In the genomic region with DNA sequence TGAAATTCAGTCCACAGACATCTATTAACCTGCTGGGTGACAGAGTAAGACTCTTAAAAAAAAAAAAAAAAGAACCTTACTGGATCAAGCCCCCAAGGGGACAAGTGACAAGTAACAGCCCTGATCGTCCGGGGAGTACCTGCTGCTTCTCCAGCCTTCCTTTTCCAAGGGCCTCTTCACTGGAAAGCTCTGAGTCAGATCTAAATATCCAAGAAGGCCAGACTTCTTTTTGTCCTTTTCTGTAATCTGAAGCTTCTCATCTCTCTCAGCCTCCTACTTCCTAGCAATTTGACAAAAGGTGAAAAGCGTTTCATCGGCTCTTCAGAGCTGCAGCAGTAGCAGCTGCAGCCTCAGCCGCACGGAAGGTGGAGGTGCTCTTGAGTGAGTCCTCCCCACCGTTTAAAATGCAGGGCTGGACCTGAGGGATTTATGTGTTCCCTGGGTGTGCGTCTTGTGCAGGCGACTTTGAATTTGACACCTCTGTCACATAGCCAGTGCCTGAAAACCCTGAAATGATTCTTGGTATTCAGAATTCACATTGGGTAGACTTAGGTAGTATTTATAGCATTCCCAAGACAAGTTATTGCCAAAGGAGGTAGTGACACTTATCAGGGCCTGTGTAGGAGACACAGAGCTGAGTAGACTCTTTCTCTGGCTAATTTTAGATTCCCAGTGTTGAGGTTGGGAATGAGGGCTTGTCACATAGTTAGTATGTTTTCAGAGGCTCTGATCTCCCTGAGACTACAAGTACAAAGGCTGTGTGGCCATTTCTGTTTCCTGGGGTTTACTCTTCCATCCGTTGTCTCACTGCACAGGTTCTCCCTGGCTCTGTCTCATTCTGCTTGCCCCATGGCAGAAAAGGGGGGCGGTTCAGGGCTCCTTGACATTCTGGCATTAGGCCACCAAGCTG, we compare ENCODE assay signal across 14 cellular contexts.
DNase-seq lines count a peak whose midpoint lies in the region; ATAC-seq and TF ChIP-seq lines count a peak whose summit lies in the region.
"Had no signal": no experiment of that assay in that cellular context is flagged by ENCODE, and none has a peak within 500 bp of the region (broad histone marks: within the 10 kb centered on the region; RNA-seq: fewer than 3 reads in every experiment).

No MANE protein-coding gene starts in this region.

- ATAC-seq in heart left ventricle: peak; percentile 62 to 80 (median 76)
- no peak for ATAC-seq in activated CD4-positive, alpha-beta T cell treated with anti-CD3 and anti-CD28 coated beads for 36 hours
- no peak for ATAC-seq in HG03439 (IDR thresholded peaks at IDR 0.05; ENCODE audit: unreplicated experiment)
- no peak for ATAC-seq in GM18520 (IDR thresholded peaks at IDR 0.05; ENCODE audit: unreplicated experiment)
- ATAC-seq: activated CD4-positive, CD25-positive, alpha-beta regulatory T cell treated with anti-CD3 and anti-CD28 coated beads, Interleukin-2, amount 50 U/mL, for 24 hours; sciatic nerve had no signal

- WGBS in heart left ventricle, 4 donors: 46 to 63% (median 51%) methylated on average over 11 of the region's 11 CpGs
- WGBS in trophoblast cell (ENCODE audit: extremely low coverage, insufficient coverage, insufficient read length): no CpG with 5 or more reads among the region's 11 CpGs

- peak overlapping the region; percentile 21 for H2BK5ac ChIP-seq in trophoblast cell (ENCODE audit: low read depth, low read length, poor library complexity)

- H3K79me1 ChIP-seq in trophoblast cell (ENCODE audit: low read length): peaks cover 7% of the 10 kb centered on the region

- peak overlapping the region; percentile 9 for H2BK120ac ChIP-seq in trophoblast cell (ENCODE audit: insufficient read depth, low read length, poor library complexity)

- H3K9ac ChIP-seq in trophoblast cell (ENCODE audit: low read length): no peak overlapping the region

- no peak overlapping the region for H2AK5ac ChIP-seq in trophoblast cell (ENCODE audit: low read length)

- H3K36me3 ChIP-seq in heart left ventricle (no peaks in the 10 kb centered on the region), trophoblast cell (ENCODE audit: control insufficient read depth in 1 of 2, insufficient read depth in 2 of 2, low read length in 2 of 2) (peaks cover 2 to 5% of the 10 kb centered on the region in 2 experiments)

- H3K4me3 ChIP-seq in heart left ventricle: peak overlapping the region in 4 of 12 donors; percentile 1 to 19 (median 14)
- H3K4me3 ChIP-seq in trophoblast cell (ENCODE audit: low read depth, low read length): no peak overlapping the region

- peaks cover 3% of the 10 kb centered on the region for H3K79me2 ChIP-seq in trophoblast cell (ENCODE audit: control insufficient read depth, insufficient read depth, low read length, poor library complexity)

- peak overlapping the region; percentile 20 for H3K4me2 ChIP-seq in trophoblast cell (ENCODE audit: low read length)

- no peak for TF ChIP-seq CTCF in heart left ventricle (IDR thresholded peaks at IDR 0.05)

- H4K91ac ChIP-seq in trophoblast cell (ENCODE audit: low read depth, low read length): peak overlapping the region; percentile 12

- H3K27me3 ChIP-seq in heart left ventricle: no peaks in the 10 kb centered on the region
- H3K27me3 ChIP-seq in trophoblast cell (ENCODE audit: insufficient read depth, low read length): no peaks in the 10 kb centered on the region

- no peak overlapping the region for H3K27ac Mint-ChIP-seq in activated CD4-positive, alpha-beta T cell treated with anti-CD3 and anti-CD28 coated beads for 36 hours
- H3K27ac Mint-ChIP-seq: CD4-positive, CD25-positive, alpha-beta regulatory T cell had no signal

- H3K23ac ChIP-seq in trophoblast cell (ENCODE audit: low read length): no peak overlapping the region

- no peak for TF ChIP-seq POLR2A in heart left ventricle (IDR thresholded peaks at IDR 0.05)

- H2AFZ ChIP-seq in trophoblast cell (ENCODE audit: insufficient read depth, low read length, poor library complexity): no peak overlapping the region

- H3K4me3 Mint-ChIP-seq in activated CD4-positive, alpha-beta T cell treated with anti-CD3 and anti-CD28 coated beads for 36 hours: no peak overlapping the region
- H3K4me3 Mint-ChIP-seq: CD4-positive, CD25-positive, alpha-beta regulatory T cell had no signal

- H3K14ac ChIP-seq in trophoblast cell (ENCODE audit: low read length): peak overlapping the region; percentile 20

- no peaks in the 10 kb centered on the region for H3K4me1 Mint-ChIP-seq in activated CD4-positive, alpha-beta T cell treated with anti-CD3 and anti-CD28 coated beads for 36 hours
- H3K4me1 Mint-ChIP-seq: CD4-positive, CD25-positive, alpha-beta regulatory T cell had no signal

- CTCF ChIA-PET in activated CD4-positive, alpha-beta T cell treated with anti-CD3 and anti-CD28 coated beads for 36 hours (lab: Charles Lee): interaction anchor here (0.7 kb wide), 1 partner anchor 43 kb away, joined by 4 read pairs; no protein-coding TSS in a partner anchor

- no peak overlapping the region for H4K8ac ChIP-seq in trophoblast cell (ENCODE audit: low read depth, low read length)

- no peaks in the 10 kb centered on the region for H3K27me3 Mint-ChIP-seq in activated CD4-positive, alpha-beta T cell treated with anti-CD3 and anti-CD28 coated beads for 36 hours

- POLR2A ChIA-PET in activated CD4-positive, alpha-beta T cell treated with anti-CD3 and anti-CD28 coated beads for 36 hours (lab: Charles Lee): no interaction called here

- peak; percentile 52 for DNase-seq in DMS79 (lab: John Stamatoyannopoulos, UW)
- DNase-seq in NCI-H510A (lab: John Stamatoyannopoulos, UW): peak; percentile 35
- DNase-seq in heart left ventricle: peak in 1 of 5 donors; percentile 43
- no peak for DNase-seq in trophoblast cell
- no peak for DNase-seq in activated CD4-positive, alpha-beta T cell treated with anti-CD3 and anti-CD28 coated beads for 36 hours
- no peak for DNase-seq in HPDE6-E6E7 (ENCODE audit: extremely low spot score)
- DNase-seq: activated gamma-delta T cell; CD4-positive, CD25-positive, alpha-beta regulatory T cell; NCI-H187 treated with DMSO at 0.1 percent for 48 hours; stimulated activated CD4-positive, alpha-beta T cell treated with anti-CD3 and anti-CD28 coated beads, Interleukin-4, amount 100 ng/mL, for 4 hours had no signal

- intact Hi-C loops in heart left ventricle (cut with DNase I): loop anchor here in 6 of 10 donors (1.0 to 10.0 kb wide), 7 partner anchors 50 to 659 kb away; a partner anchor contains a TSS
- intact Hi-C loops in activated CD4-positive, alpha-beta T cell treated with anti-CD3 and anti-CD28 coated beads for 36 hours (cut with DNase I, micrococcal nuclease): no loop called here

- no peak overlapping the region for H4K12ac ChIP-seq in trophoblast cell (ENCODE audit: low read depth, low read length)

- no peaks in the 10 kb centered on the region for H3K36me3 Mint-ChIP-seq in activated CD4-positive, alpha-beta T cell treated with anti-CD3 and anti-CD28 coated beads for 36 hours (ENCODE audit: low read depth)
- H3K36me3 Mint-ChIP-seq: CD4-positive, CD25-positive, alpha-beta regulatory T cell had no signal

- H3K18ac ChIP-seq in trophoblast cell (ENCODE audit: low read length): no peak overlapping the region

- H3K4ac ChIP-seq in trophoblast cell (ENCODE audit: low read depth, low read length): no peak overlapping the region

- H2BK12ac ChIP-seq in trophoblast cell (ENCODE audit: low read length): peak overlapping the region; percentile 28

- H3K9me3 Mint-ChIP-seq in activated CD4-positive, alpha-beta T cell treated with anti-CD3 and anti-CD28 coated beads for 36 hours (ENCODE audit: low read depth): no peaks in the 10 kb centered on the region

- H3K27ac ChIP-seq in heart left ventricle (peak overlapping the region in 11 of 12 donors; percentile 23 to 84 (median 79)), trophoblast cell (ENCODE audit: low read depth, low read length) (peak overlapping the region; percentile 66)

- H3K4me1 ChIP-seq in heart left ventricle (peaks cover 3 to 57% (median 35%) of the 10 kb centered on the region in 12 donors), trophoblast cell (ENCODE audit: control insufficient read depth in 1 of 2, insufficient read depth in 2 of 2, low read length in 2 of 2) (peaks cover 25 to 34% of the 10 kb centered on the region in 2 experiments)

- H3K9me3 ChIP-seq in heart left ventricle (no peaks in the 10 kb centered on the region), trophoblast cell (ENCODE audit: insufficient read depth, low read depth, low read length) (no peaks in the 10 kb centered on the region)

Comparison
In these comparisons a context has a peak if more than half of its experiments do, and no peak if none do; other contexts are left out.
1. DNase-seq: peak in DMS79 (single experiment) and NCI-H510A (single experiment); none in trophoblast cell (0 of 2), activated CD4-positive, alpha-beta T cell treated with anti-CD3 and anti-CD28 coated beads for 36 hours (single experiment) and HPDE6-E6E7 (single experiment).
2. ATAC-seq: peak in heart left ventricle (4 of 4); none in activated CD4-positive, alpha-beta T cell treated with anti-CD3 and anti-CD28 coated beads for 36 hours (single experiment), HG03439 (single experiment) and GM18520 (single experiment).
3. intact Hi-C loops: an anchor here in heart left ventricle (1.0 to 10.0 kb wide); none called in activated CD4-positive, alpha-beta T cell treated with anti-CD3 and anti-CD28 coated beads for 36 hours.